Comparison of ENCODE assay signal across 9 cellular contexts in the genomic region with DNA sequence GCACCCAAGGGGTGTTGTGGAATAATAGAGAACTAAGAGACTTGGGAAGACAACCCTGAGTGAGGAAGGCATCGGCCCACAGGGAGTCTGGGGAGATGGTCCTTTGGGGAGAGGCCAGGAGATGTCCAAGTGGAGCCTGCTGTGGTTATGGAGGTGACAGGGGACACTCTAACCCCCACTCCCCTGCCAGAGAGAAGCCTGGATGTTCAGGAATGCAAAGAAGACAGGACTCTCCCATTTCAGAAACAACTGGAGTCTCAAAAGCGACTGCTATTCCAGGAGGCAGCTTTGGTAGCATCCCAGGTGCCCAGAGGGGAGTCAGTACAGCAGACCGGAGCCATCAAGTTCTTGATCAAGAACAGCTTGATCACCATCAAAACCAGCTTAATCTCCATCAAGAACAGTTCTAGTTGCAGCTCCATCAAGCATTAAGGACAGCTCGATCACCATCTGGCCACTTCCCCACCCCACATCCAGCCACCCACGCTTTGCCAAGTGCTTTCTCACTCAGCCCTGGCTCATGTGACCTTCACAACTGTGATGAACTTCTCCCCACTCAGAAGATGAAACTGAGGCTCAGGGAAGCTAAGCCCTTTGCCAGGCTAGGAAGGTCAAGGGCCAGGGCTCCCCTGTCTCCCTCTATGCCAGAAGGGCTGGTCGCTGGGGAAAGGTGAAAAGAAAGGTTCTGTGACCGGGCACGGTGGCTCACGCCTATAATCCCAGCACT. TPM values are rescaled to one million over a fixed set of nuclear protein-coding genes. Genes with fewer than 3 reads are reported as not detected.
DNase-seq lines count a peak whose midpoint lies in the region; ATAC-seq and TF ChIP-seq lines count a peak whose summit lies in the region.
"Had no signal": no experiment of that assay in that cellular context is flagged by ENCODE, and none has a peak within 500 bp of the region (broad histone marks: within the 10 kb centered on the region; RNA-seq: fewer than 3 reads in every experiment).

No MANE protein-coding gene starts in this region.

- intact Hi-C loops in CD14-positive monocyte (cut with micrococcal nuclease): loop anchor here (1.0 to 10.0 kb wide), 3 partner anchors 9 to 204 kb away; partner anchors contain the start of gene PDIK1L (in 1 of the 2)

- H3K4me1 Mint-ChIP-seq in CD14-positive monocyte: peaks cover 92% of the 10 kb centered on the region
- H3K4me1 Mint-ChIP-seq in activated naive CD4-positive, alpha-beta T cell treated with anti-CD3 and anti-CD28 coated beads, Interleukin-2, amount 10 ng/mL, durations not matched to agents 7 days and 5 days: peaks cover 79% of the 10 kb centered on the region
- peaks cover 57 to 62% of the 10 kb centered on the region in 2 donors for H3K4me1 Mint-ChIP-seq in natural killer cell treated with Interleukin-12 subunit alpha and Interleukin-12 subunit beta and Interleukin-15 and Interleukin-18, amount 100 ng/mL, for 72 hours (ENCODE audit: low read depth in 2 of 2)

- H3K27me3 Mint-ChIP-seq in CD14-positive monocyte (ENCODE audit: low read depth in 3 of 3): no peaks in the 10 kb centered on the region
- H3K27me3 Mint-ChIP-seq in activated naive CD4-positive, alpha-beta T cell treated with anti-CD3 and anti-CD28 coated beads, Interleukin-2, amount 10 ng/mL, durations not matched to agents 7 days and 5 days: no peaks in the 10 kb centered on the region
- H3K27me3 Mint-ChIP-seq in natural killer cell treated with Interleukin-12 subunit alpha and Interleukin-12 subunit beta and Interleukin-15 and Interleukin-18, amount 100 ng/mL, for 72 hours: no peaks in the 10 kb centered on the region

- DNase-seq in CD14-positive monocyte (ENCODE audit: low spot score) (peak; percentile 85), HUDEP-2 (lab: John Stamatoyannopoulos, UW; ENCODE audit: unreplicated experiment in 76 of 76) (peak in 41 of 76 experiments; percentile 3 to 68 (median 33)), DMS53 (lab: John Stamatoyannopoulos, UW) (no peak), cerebellar cortex (ENCODE audit: low spot score) (no peak), AG08396 (ENCODE audit: low spot score) (no peak)
- DNase-seq in activated naive CD4-positive, alpha-beta T cell treated with anti-CD3 and anti-CD28 coated beads, Interleukin-2, amount 10 ng/mL, durations not matched to agents 7 days and 5 days: peak; percentile 44
- no peak for DNase-seq in natural killer cell treated with Interleukin-12 subunit alpha and Interleukin-12 subunit beta and Interleukin-15 and Interleukin-18, amount 100 ng/mL, for 72 hours (ENCODE audit: low spot score)

- no peaks in the 10 kb centered on the region for H3K9me3 Mint-ChIP-seq in CD14-positive monocyte
- no peaks in the 10 kb centered on the region for H3K9me3 Mint-ChIP-seq in activated naive CD4-positive, alpha-beta T cell treated with anti-CD3 and anti-CD28 coated beads, Interleukin-2, amount 10 ng/mL, durations not matched to agents 7 days and 5 days
- H3K9me3 Mint-ChIP-seq in natural killer cell treated with Interleukin-12 subunit alpha and Interleukin-12 subunit beta and Interleukin-15 and Interleukin-18, amount 100 ng/mL, for 72 hours: no peaks in the 10 kb centered on the region

- no peak for TF ChIP-seq CTCF in CD14-positive monocyte (IDR thresholded peaks at IDR 0.05)

- ATAC-seq in natural killer cell treated with Interleukin-12 subunit alpha and Interleukin-12 subunit beta and Interleukin-15 and Interleukin-18, amount 100 ng/mL, for 72 hours: peak; percentile 29 to 60
- ATAC-seq in HG03175 (IDR thresholded peaks at IDR 0.05; ENCODE audit: unreplicated experiment): no peak

- CTCF ChIA-PET in activated naive CD4-positive, alpha-beta T cell treated with anti-CD3 and anti-CD28 coated beads, Interleukin-2, amount 10 ng/mL, durations not matched to agents 7 days and 5 days (lab: Charles Lee): interaction anchor here (0.9 to 19.9 kb wide), 9 partner anchors 11 to 149 kb away, joined by 3 to 632 read pairs (median 3); partner anchors contain the start of genes SH3BGRL3, UBXN11 and ZNF593

- peak overlapping the region; percentile 91 for H3K4me3 Mint-ChIP-seq in CD14-positive monocyte
- peak overlapping the region; percentile 90 for H3K4me3 Mint-ChIP-seq in activated naive CD4-positive, alpha-beta T cell treated with anti-CD3 and anti-CD28 coated beads, Interleukin-2, amount 10 ng/mL, durations not matched to agents 7 days and 5 days
- peak overlapping the region; percentile 82 for H3K4me3 Mint-ChIP-seq in natural killer cell treated with Interleukin-12 subunit alpha and Interleukin-12 subunit beta and Interleukin-15 and Interleukin-18, amount 100 ng/mL, for 72 hours

- H3K27ac Mint-ChIP-seq in CD14-positive monocyte: peak overlapping the region; percentile 86 to 99 (median 97)
- H3K27ac Mint-ChIP-seq in activated naive CD4-positive, alpha-beta T cell treated with anti-CD3 and anti-CD28 coated beads, Interleukin-2, amount 10 ng/mL, durations not matched to agents 7 days and 5 days: peak overlapping the region; percentile 89
- peak overlapping the region; percentile 56 to 86 for H3K27ac Mint-ChIP-seq in natural killer cell treated with Interleukin-12 subunit alpha and Interleukin-12 subunit beta and Interleukin-15 and Interleukin-18, amount 100 ng/mL, for 72 hours

- H3K36me3 Mint-ChIP-seq in CD14-positive monocyte: peaks cover 34 to 36% of the 10 kb centered on the region in 2 donors
- H3K36me3 Mint-ChIP-seq in activated naive CD4-positive, alpha-beta T cell treated with anti-CD3 and anti-CD28 coated beads, Interleukin-2, amount 10 ng/mL, durations not matched to agents 7 days and 5 days: peaks cover 50% of the 10 kb centered on the region
- H3K36me3 Mint-ChIP-seq in natural killer cell treated with Interleukin-12 subunit alpha and Interleukin-12 subunit beta and Interleukin-15 and Interleukin-18, amount 100 ng/mL, for 72 hours: no peaks in the 10 kb centered on the region

RNA-seq across cellular contexts. Expression of gene CD52, which starts 0.7 kb away (rescaled TPM):
- polyA plus RNA-seq in CD14-positive monocyte: 1,000 to 10,000 TPM; 2,617 to 4,047 TPM
- 10 to 100 TPM in 1 of 2 donors, 1 to 10 TPM in 1; 8.1 to 17.2 TPM for total RNA-seq in natural killer cell treated with Interleukin-12 subunit alpha and Interleukin-12 subunit beta and Interleukin-15 and Interleukin-18, amount 100 ng/mL, for 72 hours
- total RNA-seq: Daoy had no signal

RNA-seq across cellular contexts. Expression of gene UBXN11, which starts 12.1 kb away (rescaled TPM):
- 10 to 100 TPM; 48.0 to 52.1 TPM for polyA plus RNA-seq in CD14-positive monocyte
- 10 to 100 TPM in 1 of 2 donors, 1 to 10 TPM in 1; 9.9 to 24.8 TPM for total RNA-seq in natural killer cell treated with Interleukin-12 subunit alpha and Interleukin-12 subunit beta and Interleukin-15 and Interleukin-18, amount 100 ng/mL, for 72 hours

RNA-seq across cellular contexts. Expression of gene CRYBG2, which starts 35.4 kb away (rescaled TPM):
- not detected for polyA plus RNA-seq in CD14-positive monocyte
- under 1 TPM in 1 of 2 donors, not detected in 1; 0.95 TPM for total RNA-seq in natural killer cell treated with Interleukin-12 subunit alpha and Interleukin-12 subunit beta and Interleukin-15 and Interleukin-18, amount 100 ng/mL, for 72 hours

RNA-seq across cellular contexts. Expression of gene SH3BGRL3, which starts 38.6 kb away (rescaled TPM):
- 1,000 to 10,000 TPM; 1,706 to 1,744 TPM for polyA plus RNA-seq in CD14-positive monocyte
- total RNA-seq in natural killer cell treated with Interleukin-12 subunit alpha and Interleukin-12 subunit beta and Interleukin-15 and Interleukin-18, amount 100 ng/mL, for 72 hours: 100 to 1,000 TPM; 203 to 249 TPM

RNA-seq across cellular contexts. Expression of gene ZNF683, which starts 54.0 kb away (rescaled TPM):
- not detected for polyA plus RNA-seq in CD14-positive monocyte
- total RNA-seq in natural killer cell treated with Interleukin-12 subunit alpha and Interleukin-12 subunit beta and Interleukin-15 and Interleukin-18, amount 100 ng/mL, for 72 hours: not detected
- total RNA-seq: Daoy had no signal

Comparison
In these comparisons a context has a peak if more than half of its experiments do, and no peak if none do; other contexts are left out.
1. DNase-seq: peak in CD14-positive monocyte (single experiment), HUDEP-2 (41 of 76) and activated naive CD4-positive, alpha-beta T cell treated with anti-CD3 and anti-CD28 coated beads, Interleukin-2, amount 10 ng/mL, durations not matched to agents 7 days and 5 days (single experiment); none in natural killer cell treated with Interleukin-12 subunit alpha and Interleukin-12 subunit beta and Interleukin-15 and Interleukin-18, amount 100 ng/mL, for 72 hours (single experiment), DMS53 (single experiment), cerebellar cortex (single experiment) and AG08396 (single experiment).
2. Peak in every context shown above with its lines, with median percentiles within 50 percentile points of each other: H3K27ac Mint-ChIP-seq and H3K4me3 Mint-ChIP-seq.